Comparison of ENCODE assay signal across 4 cellular contexts in genomic region chr2:111828217-111828766, GRCh38. TPM values are rescaled to one million over a fixed set of nuclear protein-coding genes. Genes with fewer than 3 reads are reported as not detected.
DNase-seq lines count a peak whose midpoint lies in the region; ATAC-seq, FAIRE-seq and TF ChIP-seq lines count a peak whose summit lies in the region.
"Not testable (repeated sequence)": the region's sequence is repeated elsewhere in the genome, so short reads cannot be mapped to it uniquely, and the experiment has no call there.

No MANE protein-coding gene starts in this region.

- WGBS in GM12878 (ENCODE audit: insufficient coverage, insufficient replicate concordance, low lambda C conversion rate, missing lambda C conversion rate): 65% methylated on average over 4 of the region's 4 CpGs

- H3K9me3 Mint-ChIP-seq in memory B cell; stimulated activated naive B cell treated with anti-CD40 and anti-IgM and Interleukin-4, amounts not matched to agents 10 μg/mL and 1 μg/mL and 100 μg/mL, for 72 hours: not testable (repeated sequence)

- POLR2A ChIA-PET in GM12878 (lab: Charles Lee): not testable (repeated sequence)

- H3K4me1 Mint-ChIP-seq in memory B cell; stimulated activated naive B cell treated with anti-CD40 and anti-IgM and Interleukin-4, amounts not matched to agents 10 μg/mL and 1 μg/mL and 100 μg/mL, for 72 hours: not testable (repeated sequence)

- SMC1A ChIA-PET in GM12878 (lab: Charles Lee; ENCODE audit: uncharacterized antibody, unreplicated experiment): not testable (repeated sequence)

- not testable (repeated sequence) for TF ChIP-seq CTCF in GM12878 (IDR thresholded peaks at IDR 0.05 in 2 of 3, conservative IDR thresholded peaks at IDR 0.05 in 1 of 3; ENCODE audit: control insufficient read depth in 2 of 3, extremely low read depth in 1 of 3, insufficient read depth in 1 of 3, low read depth in 3 of 3, low read length in 3 of 3)

- not testable (repeated sequence) for H3K27me3 ChIP-seq in GM12878 (replicated peaks in 1 of 2; ENCODE audit: control insufficient read depth in 2 of 2, insufficient read depth in 2 of 2, low read length in 1 of 2)

- not testable (repeated sequence) for H3K4me1 ChIP-seq in GM12878 (ENCODE audit: control insufficient read depth, insufficient read depth, low read length)

- peaks cover 29% of the 10 kb centered on the region for H3K36me3 Mint-ChIP-seq in memory B cell
- H3K36me3 Mint-ChIP-seq in stimulated activated naive B cell treated with anti-CD40 and anti-IgM and Interleukin-4, amounts not matched to agents 10 μg/mL and 1 μg/mL and 100 μg/mL, for 72 hours: peaks cover 24 to 35% of the 10 kb centered on the region in 2 donors

- not testable (repeated sequence) for FAIRE-seq in GM12878 (lab: Jason Lieb, UNC)

- not testable (repeated sequence) for H3K9ac ChIP-seq in GM12878 (ENCODE audit: control insufficient read depth, insufficient read depth, low read length)

- H3K4me3 Mint-ChIP-seq in memory B cell; stimulated activated naive B cell treated with anti-CD40 and anti-IgM and Interleukin-4, amounts not matched to agents 10 μg/mL and 1 μg/mL and 100 μg/mL, for 72 hours: not testable (repeated sequence)

- CTCF ChIA-PET in GM12878 (lab: Yijun Ruan, JAX): not testable (repeated sequence)

- not testable (repeated sequence) for H3K27ac ChIP-seq in GM12878 (ENCODE audit: control insufficient read depth, insufficient read depth)

- intact Hi-C loops in GM12878 (cut with micrococcal nuclease; ENCODE audit: unreplicated experiment): not testable (repeated sequence)

- not testable (repeated sequence) for H2AFZ ChIP-seq in GM12878 (ENCODE audit: control insufficient read depth, low read depth, low read length)

- H3K36me3 ChIP-seq in GM12878 (ENCODE audit: control insufficient read depth in 2 of 2, insufficient read depth in 2 of 2, low read length in 1 of 2): not testable (repeated sequence)

- in situ Hi-C loops in GM12878 (cut with MboI): not testable (repeated sequence)

- not testable (repeated sequence) for H3K4me3 ChIP-seq in GM12878

- H3K4me2 ChIP-seq in GM12878 (ENCODE audit: control insufficient read depth, insufficient read depth): not testable (repeated sequence)

- H3K79me2 ChIP-seq in GM12878 (ENCODE audit: control insufficient read depth, insufficient read depth, low read length): not testable (repeated sequence)

- ATAC-seq in SK-N-SH treated with all-trans-retinoic acid at 6 μM for 48 hours, GM12878: not testable (repeated sequence)
- ATAC-seq in memory B cell (ENCODE audit: low read depth): peak; percentile 45
- ATAC-seq in stimulated activated naive B cell treated with anti-CD40 and anti-IgM and Interleukin-4, amounts not matched to agents 10 μg/mL and 1 μg/mL and 100 μg/mL, for 72 hours (replicated peaks): peak; percentile 56 to 63

- DNase-seq in GM12878 (ENCODE audit: low read depth, low spot score); memory B cell (ENCODE audit: low spot score in 2 of 2); stimulated activated naive B cell treated with anti-CD40 and anti-IgM and Interleukin-4, amounts not matched to agents 10 μg/mL and 1 μg/mL and 100 μg/mL, for 72 hours: not testable (repeated sequence)

- not testable (repeated sequence) for H3K27ac Mint-ChIP-seq in memory B cell
- peak overlapping the region; percentile 16 for H3K27ac Mint-ChIP-seq in stimulated activated naive B cell treated with anti-CD40 and anti-IgM and Interleukin-4, amounts not matched to agents 10 μg/mL and 1 μg/mL and 100 μg/mL, for 72 hours

- not testable (repeated sequence) for H4K20me1 ChIP-seq in GM12878 (ENCODE audit: control insufficient read depth, insufficient read depth)

- TSS peak; percentile 27 for BruUV-seq in GM12878 (replicated peaks; lab: Mats Ljungman, UMichigan)

- TF ChIP-seq POLR2A in GM12878 (IDR thresholded peaks at IDR 0.05; ENCODE audit: low read depth, low read length): not testable (repeated sequence)

- RAD21 ChIA-PET in GM12878 (lab: Charles Lee; ENCODE audit: unreplicated experiment): not testable (repeated sequence)

- TF ChIP-seq EP300 in GM12878 (IDR thresholded peaks at IDR 0.05; ENCODE audit: borderline replicate concordance in 1 of 2, control insufficient read depth in 1 of 2, low read depth in 2 of 2, low read length in 2 of 2): not testable (repeated sequence)

- not testable (repeated sequence) for H3K27me3 Mint-ChIP-seq in memory B cell; stimulated activated naive B cell treated with anti-CD40 and anti-IgM and Interleukin-4, amounts not matched to agents 10 μg/mL and 1 μg/mL and 100 μg/mL, for 72 hours

- TF ChIP-seq RAD21 in GM12878 (IDR thresholded peaks at IDR 0.05; ENCODE audit: insufficient read depth, low read depth, low read length): not testable (repeated sequence)

- not testable (repeated sequence) for H3K9me3 ChIP-seq in GM12878 (replicated peaks; ENCODE audit: control insufficient read depth, insufficient read depth, low read length)

TF ChIP-seq in SK-N-SH treated with all-trans-retinoic acid at 6 μM for 48 hours, 23 proteins besides CTCF, POLR2A, EP300 and RAD21:
- peak; percentile 90 for TF ChIP-seq ZNF8 (CRISPR knock-in tag; IDR thresholded peaks at IDR 0.05)

RNA-seq across cellular contexts. Expression of gene ANAPC1, which starts 55.7 kb away (rescaled TPM):
- 303 and 305 TPM in 2 replicates for total RNA-seq in GM12878 (2013; cell fraction: nucleolus; rRNA removed)
- total RNA-seq in GM12878 (2014; rRNA removed): 108 and 118 TPM in 2 replicates
- 58.2 and 66.8 TPM in 2 replicates for total RNA-seq in GM12878 (2014; rRNA removed; fragmentation: Illumina TruSeq; extraction: Trizol)
- 74.5 and 78.9 TPM in 2 replicates for total RNA-seq in GM12878 (2021)
- polyA plus RNA-seq in GM12878 (2011; ENCODE audit: low read depth): 18.8 TPM
- polyA plus RNA-seq in GM12878 (2011; rRNA removed): 60.2 and 63.5 TPM in 2 replicates
- 50.2 and 54.1 TPM in 2 replicates for polyA plus RNA-seq in GM12878 (2011; cell fraction: cytosol; rRNA removed)
- 53.2 and 58.0 TPM in 2 replicates for polyA plus RNA-seq in GM12878 (2011; cell fraction: nucleus; rRNA removed)
- 21.6 and 29.4 TPM in 2 replicates for polyA plus RNA-seq in GM12878 (2012)
- 50.2 and 58.6 TPM in 2 replicates for polyA plus RNA-seq in GM12878 (2014; fragmentation: Illumina TruSeq; extraction: Trizol)
- 10 to 100 TPM in 1 of 2 experiments, 1 to 10 TPM in 1; 10.0 to 11.8 TPM for polyA plus RNA-seq in GM12878 (2014; fragmentation: Nextera tagmentation; extraction: Ambion mirVana)
- 49.8 and 62.6 TPM in 2 replicates for polyA plus RNA-seq in GM12878 (2014; rRNA removed)
- 10 to 100 TPM; 50.4 to 56.9 TPM for polyA plus RNA-seq in GM12878 (2016; fragmentation: Nextera tagmentation; extraction: Ambion mirVana)
- polyA minus RNA-seq in GM12878 (2011; rRNA and poly(A)+ RNA removed): 133 and 135 TPM in 2 replicates
- 44.1 and 56.3 TPM in 2 replicates for polyA minus RNA-seq in GM12878 (2011; cell fraction: cytosol; rRNA and poly(A)+ RNA removed)
- polyA minus RNA-seq in GM12878 (2011; cell fraction: nucleus; rRNA and poly(A)+ RNA removed): 116 and 187 TPM in 2 replicates
